ENCODE assay signal across 1 cellular context in genomic region chr2:71083752-71084312, GRCh38.
TF ChIP-seq lines count a peak whose summit lies in the region.
"Not testable (repeated sequence)": the region's sequence is repeated elsewhere in the genome, so short reads cannot be mapped to it uniquely, and the experiment has no call there.

No MANE protein-coding gene starts in this region.

TF ChIP-seq in K562, 482 proteins besides CTCF, POLR2A, EP300 and RAD21:
- TF ChIP-seq MEIS2 (IDR thresholded peaks at IDR 0.05; ENCODE audit: partially characterized antibody): peak; percentile 58
- not testable (repeated sequence) for TF ChIP-seq PBX2 (CRISPR knock-in tag; IDR thresholded peaks at IDR 0.05; ENCODE audit: low read depth)
- TF ChIP-seq PBX2 (tag; conservative IDR thresholded peaks at IDR 0.05; ENCODE audit: low read depth): peak; percentile 22; the same call in 1 of the 2 replicates
- 0 out of 2 replicates have a peak, but pooled peaks have one; percentile 19 for TF ChIP-seq SMARCA4 (IDR thresholded peaks at IDR 0.05)
